1 cellular context compared by ENCODE assay signal in the genomic region with DNA sequence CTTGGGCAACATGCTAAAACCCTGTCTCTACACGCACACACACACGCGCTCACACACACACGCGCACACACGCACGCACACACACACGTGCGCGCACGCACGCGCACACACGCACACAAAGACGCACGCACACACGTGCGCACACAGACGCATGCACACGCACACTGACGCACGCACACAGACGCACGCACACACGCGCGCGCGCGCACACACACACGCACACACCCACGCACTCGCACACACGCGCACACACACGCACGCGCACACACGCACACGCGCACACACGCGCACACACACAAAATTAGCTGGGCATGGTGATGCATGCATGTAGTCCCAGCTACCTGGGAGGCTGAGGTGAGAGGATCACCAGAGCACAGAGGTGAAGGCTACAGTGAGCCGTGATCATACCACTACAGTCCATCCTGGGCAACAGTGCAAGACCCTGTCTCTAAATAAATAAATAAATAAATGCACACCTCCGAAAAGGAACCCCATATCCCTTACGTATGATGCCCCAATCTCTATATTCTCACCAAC.
TF ChIP-seq lines count a peak whose summit lies in the region.

No MANE protein-coding gene starts in this region.

TF ChIP-seq in HepG2, 621 proteins besides CTCF, POLR2A, EP300 and RAD21:
- TF ChIP-seq SPEN (CRISPR knock-in tag; IDR thresholded peaks at IDR 0.05; ENCODE audit: low read depth) (no peak), KDM1A (CRISPR knock-in tag; IDR thresholded peaks at IDR 0.05) (no peak), PPARG (CRISPR knock-in tag; conservative IDR thresholded peaks at IDR 0.05) (no peak), ZNF775 (CRISPR knock-in tag; IDR thresholded peaks at IDR 0.05; ENCODE audit: borderline replicate concordance) (no peak), HOXA3 (CRISPR knock-in tag; IDR thresholded peaks at IDR 0.05) (0 out of 2 replicates have a peak, but pooled peaks have one; percentile 23), TAF1 (CRISPR knock-in tag; IDR thresholded peaks at IDR 0.05) (no peak), MTA1 (CRISPR knock-in tag; IDR thresholded peaks at IDR 0.05; ENCODE audit: borderline replicate concordance) (peak; percentile 72; the same call in 1 of the 2 replicates), HNRNPLL (IDR thresholded peaks at IDR 0.05; ENCODE audit: low read depth, low read length, poor library complexity, severe bottlenecking) (peak; percentile 36), SSRP1 (CRISPR knock-in tag; IDR thresholded peaks at IDR 0.05) (no peak), MIER3 (CRISPR knock-in tag; IDR thresholded peaks at IDR 0.05; ENCODE audit: borderline replicate concordance) (no peak), MATR3 (CRISPR knock-in tag; IDR thresholded peaks at IDR 0.05) (no peak), ZNF768 (CRISPR knock-in tag; IDR thresholded peaks at IDR 0.05) (no peak), AGO2 (optimal IDR thresholded peaks at IDR 0.05; ENCODE audit: low read depth, low read length) (peak; percentile 64), CCDC6 (CRISPR knock-in tag; IDR thresholded peaks at IDR 0.05) (no peak), PCBP1 (IDR thresholded peaks at IDR 0.05; ENCODE audit: borderline replicate concordance, low read depth, low read length) (no peak), DNMT1 (CRISPR knock-in tag; IDR thresholded peaks at IDR 0.05) (peak; percentile 87), TRIM24 (CRISPR knock-in tag; IDR thresholded peaks at IDR 0.05) (no peak)
- TF ChIP-seq, protein P1, sequence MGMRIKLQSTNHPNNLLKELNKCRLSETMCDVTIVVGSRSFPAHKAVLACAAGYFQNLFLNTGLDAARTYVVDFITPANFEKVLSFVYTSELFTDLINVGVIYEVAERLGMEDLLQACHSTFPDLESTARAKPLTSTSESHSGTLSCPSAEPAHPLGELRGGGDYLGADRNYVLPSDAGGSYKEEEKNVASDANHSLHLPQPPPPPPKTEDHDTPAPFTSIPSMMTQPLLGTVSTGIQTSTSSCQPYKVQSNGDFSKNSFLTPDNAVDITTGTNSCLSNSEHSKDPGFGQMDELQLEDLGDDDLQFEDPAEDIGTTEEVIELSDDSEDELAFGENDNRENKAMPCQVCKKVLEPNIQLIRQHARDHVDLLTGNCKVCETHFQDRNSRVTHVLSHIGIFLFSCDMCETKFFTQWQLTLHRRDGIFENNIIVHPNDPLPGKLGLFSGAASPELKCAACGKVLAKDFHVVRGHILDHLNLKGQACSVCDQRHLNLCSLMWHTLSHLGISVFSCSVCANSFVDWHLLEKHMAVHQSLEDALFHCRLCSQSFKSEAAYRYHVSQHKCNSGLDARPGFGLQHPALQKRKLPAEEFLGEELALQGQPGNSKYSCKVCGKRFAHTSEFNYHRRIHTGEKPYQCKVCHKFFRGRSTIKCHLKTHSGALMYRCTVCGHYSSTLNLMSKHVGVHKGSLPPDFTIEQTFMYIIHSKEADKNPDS (CRISPR knock-in tag; IDR thresholded peaks at IDR 0.05), result no peak
- TF ChIP-seq, protein P2, sequence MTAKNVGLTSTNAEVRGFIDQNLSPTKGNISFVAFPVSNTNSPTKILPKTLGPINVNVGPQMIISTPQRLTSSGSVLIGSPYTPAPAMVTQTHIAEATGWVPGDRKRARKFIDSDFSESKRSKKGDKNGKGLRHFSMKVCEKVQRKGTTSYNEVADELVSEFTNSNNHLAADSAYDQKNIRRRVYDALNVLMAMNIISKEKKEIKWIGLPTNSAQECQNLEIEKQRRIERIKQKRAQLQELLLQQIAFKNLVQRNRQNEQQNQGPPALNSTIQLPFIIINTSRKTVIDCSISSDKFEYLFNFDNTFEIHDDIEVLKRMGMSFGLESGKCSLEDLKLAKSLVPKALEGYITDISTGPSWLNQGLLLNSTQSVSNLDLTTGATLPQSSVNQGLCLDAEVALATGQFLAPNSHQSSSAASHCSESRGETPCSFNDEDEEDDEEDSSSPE (CRISPR knock-in tag; IDR thresholded peaks at IDR 0.05), result no peak
- TF ChIP-seq, protein P3, sequence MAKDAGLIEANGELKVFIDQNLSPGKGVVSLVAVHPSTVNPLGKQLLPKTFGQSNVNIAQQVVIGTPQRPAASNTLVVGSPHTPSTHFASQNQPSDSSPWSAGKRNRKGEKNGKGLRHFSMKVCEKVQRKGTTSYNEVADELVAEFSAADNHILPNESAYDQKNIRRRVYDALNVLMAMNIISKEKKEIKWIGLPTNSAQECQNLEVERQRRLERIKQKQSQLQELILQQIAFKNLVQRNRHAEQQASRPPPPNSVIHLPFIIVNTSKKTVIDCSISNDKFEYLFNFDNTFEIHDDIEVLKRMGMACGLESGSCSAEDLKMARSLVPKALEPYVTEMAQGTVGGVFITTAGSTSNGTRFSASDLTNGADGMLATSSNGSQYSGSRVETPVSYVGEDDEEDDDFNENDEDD (CRISPR knock-in tag; IDR thresholded peaks at IDR 0.05; ENCODE audit: borderline replicate concordance), result no peak
- TF ChIP-seq, protein P4, sequence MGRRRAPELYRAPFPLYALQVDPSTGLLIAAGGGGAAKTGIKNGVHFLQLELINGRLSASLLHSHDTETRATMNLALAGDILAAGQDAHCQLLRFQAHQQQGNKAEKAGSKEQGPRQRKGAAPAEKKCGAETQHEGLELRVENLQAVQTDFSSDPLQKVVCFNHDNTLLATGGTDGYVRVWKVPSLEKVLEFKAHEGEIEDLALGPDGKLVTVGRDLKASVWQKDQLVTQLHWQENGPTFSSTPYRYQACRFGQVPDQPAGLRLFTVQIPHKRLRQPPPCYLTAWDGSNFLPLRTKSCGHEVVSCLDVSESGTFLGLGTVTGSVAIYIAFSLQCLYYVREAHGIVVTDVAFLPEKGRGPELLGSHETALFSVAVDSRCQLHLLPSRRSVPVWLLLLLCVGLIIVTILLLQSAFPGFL (CRISPR knock-in tag; IDR thresholded peaks at IDR 0.05), result no peak
- TF ChIP-seq, protein P5, sequence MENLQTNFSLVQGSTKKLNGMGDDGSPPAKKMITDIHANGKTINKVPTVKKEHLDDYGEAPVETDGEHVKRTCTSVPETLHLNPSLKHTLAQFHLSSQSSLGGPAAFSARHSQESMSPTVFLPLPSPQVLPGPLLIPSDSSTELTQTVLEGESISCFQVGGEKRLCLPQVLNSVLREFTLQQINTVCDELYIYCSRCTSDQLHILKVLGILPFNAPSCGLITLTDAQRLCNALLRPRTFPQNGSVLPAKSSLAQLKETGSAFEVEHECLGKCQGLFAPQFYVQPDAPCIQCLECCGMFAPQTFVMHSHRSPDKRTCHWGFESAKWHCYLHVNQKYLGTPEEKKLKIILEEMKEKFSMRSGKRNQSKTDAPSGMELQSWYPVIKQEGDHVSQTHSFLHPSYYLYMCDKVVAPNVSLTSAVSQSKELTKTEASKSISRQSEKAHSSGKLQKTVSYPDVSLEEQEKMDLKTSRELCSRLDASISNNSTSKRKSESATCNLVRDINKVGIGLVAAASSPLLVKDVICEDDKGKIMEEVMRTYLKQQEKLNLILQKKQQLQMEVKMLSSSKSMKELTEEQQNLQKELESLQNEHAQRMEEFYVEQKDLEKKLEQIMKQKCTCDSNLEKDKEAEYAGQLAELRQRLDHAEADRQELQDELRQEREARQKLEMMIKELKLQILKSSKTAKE (CRISPR knock-in tag; IDR thresholded peaks at IDR 0.05; ENCODE audit: borderline replicate concordance), result no peak
- TF ChIP-seq, protein P6, sequence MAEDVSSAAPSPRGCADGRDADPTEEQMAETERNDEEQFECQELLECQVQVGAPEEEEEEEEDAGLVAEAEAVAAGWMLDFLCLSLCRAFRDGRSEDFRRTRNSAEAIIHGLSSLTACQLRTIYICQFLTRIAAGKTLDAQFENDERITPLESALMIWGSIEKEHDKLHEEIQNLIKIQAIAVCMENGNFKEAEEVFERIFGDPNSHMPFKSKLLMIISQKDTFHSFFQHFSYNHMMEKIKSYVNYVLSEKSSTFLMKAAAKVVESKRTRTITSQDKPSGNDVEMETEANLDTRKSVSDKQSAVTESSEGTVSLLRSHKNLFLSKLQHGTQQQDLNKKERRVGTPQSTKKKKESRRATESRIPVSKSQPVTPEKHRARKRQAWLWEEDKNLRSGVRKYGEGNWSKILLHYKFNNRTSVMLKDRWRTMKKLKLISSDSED (CRISPR knock-in tag; IDR thresholded peaks at IDR 0.05), result no peak
- TF ChIP-seq, protein P7, sequence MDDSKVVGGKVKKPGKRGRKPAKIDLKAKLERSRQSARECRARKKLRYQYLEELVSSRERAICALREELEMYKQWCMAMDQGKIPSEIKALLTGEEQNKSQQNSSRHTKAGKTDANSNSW (CRISPR knock-in tag; IDR thresholded peaks at IDR 0.05; ENCODE audit: borderline replicate concordance), result no peak
- TF ChIP-seq, protein P8, sequence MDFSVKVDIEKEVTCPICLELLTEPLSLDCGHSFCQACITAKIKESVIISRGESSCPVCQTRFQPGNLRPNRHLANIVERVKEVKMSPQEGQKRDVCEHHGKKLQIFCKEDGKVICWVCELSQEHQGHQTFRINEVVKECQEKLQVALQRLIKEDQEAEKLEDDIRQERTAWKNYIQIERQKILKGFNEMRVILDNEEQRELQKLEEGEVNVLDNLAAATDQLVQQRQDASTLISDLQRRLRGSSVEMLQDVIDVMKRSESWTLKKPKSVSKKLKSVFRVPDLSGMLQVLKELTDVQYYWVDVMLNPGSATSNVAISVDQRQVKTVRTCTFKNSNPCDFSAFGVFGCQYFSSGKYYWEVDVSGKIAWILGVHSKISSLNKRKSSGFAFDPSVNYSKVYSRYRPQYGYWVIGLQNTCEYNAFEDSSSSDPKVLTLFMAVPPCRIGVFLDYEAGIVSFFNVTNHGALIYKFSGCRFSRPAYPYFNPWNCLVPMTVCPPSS (IDR thresholded peaks at IDR 0.05), result no peak
